In genomic region chr11:93287434-93287833, GRCh38 we compare ENCODE assay signal across 17 cellular contexts. TPM values are rescaled to one million over a fixed set of nuclear protein-coding genes. Genes with fewer than 3 reads are reported as not detected.
DNase-seq lines count a peak whose midpoint lies in the region; ATAC-seq and TF ChIP-seq lines count a peak whose summit lies in the region.
"Had no signal": no experiment of that assay in that cellular context is flagged by ENCODE, and none has a peak within 500 bp of the region (broad histone marks: within the 10 kb centered on the region; RNA-seq: fewer than 3 reads in every experiment).

No MANE protein-coding gene starts in this region.

- H3K9me3 ChIP-seq in body of pancreas = no peaks in the 10 kb centered on the region
- H3K9me3 ChIP-seq: BE2C, SJCRH30 had no signal

- intact Hi-C loops in body of pancreas (cut with DNase I) = no loop called here

- DNase-seq in Caki2 (ENCODE audit: low read depth) (peak; percentile 65), SHP77 treated with DMSO at 0.1 percent for 48 hours (lab: John Stamatoyannopoulos, UW) (peak; percentile 75), kidney epithelial cell (ENCODE audit: low read depth) (peak; percentile 26), body of pancreas (no peak), NCI-H2171 treated with DMSO at 0.1 percent for 48 hours (lab: John Stamatoyannopoulos, UW) (no peak)
- DNase-seq: BE2C; CD4-positive, CD25-positive, alpha-beta regulatory T cell; HFFc6; NCI-H526; NK-92 treated with Interleukin-12 subunit alpha and Interleukin-12 subunit beta, amount 100 ng/mL, for 24 hours; OCI-M1; SJCRH30 had no signal

- H3K36me3 ChIP-seq in kidney epithelial cell (ENCODE audit: control insufficient read depth, insufficient read depth, low read length) (no peaks in the 10 kb centered on the region), body of pancreas (replicated peaks in 1 of 2; ENCODE audit: insufficient read depth in 1 of 2, low read depth in 2 of 2) (no peaks in the 10 kb centered on the region)
- H3K36me3 ChIP-seq: BE2C, SJCRH30 had no signal

- TF ChIP-seq POLR2A in body of pancreas (IDR thresholded peaks at IDR 0.05) = no peak

- no peak overlapping the region for H3K4me3 ChIP-seq in kidney epithelial cell (ENCODE audit: low read depth, low read length)
- H3K4me3 ChIP-seq in body of pancreas = no peak overlapping the region
- H3K4me3 ChIP-seq: SJCRH30 had no signal

- H3K27me3 ChIP-seq in kidney epithelial cell (ENCODE audit: control insufficient read depth, insufficient read depth, low read length) (no peaks in the 10 kb centered on the region), body of pancreas (no peaks in the 10 kb centered on the region)
- H3K27me3 ChIP-seq: BE2C, SJCRH30 had no signal

- H3K4me1 ChIP-seq in body of pancreas = no peaks in the 10 kb centered on the region
- H3K4me1 ChIP-seq: SJCRH30 had no signal

- ATAC-seq in HG03159 (IDR thresholded peaks at IDR 0.05; ENCODE audit: unreplicated experiment) (peak; percentile 3), GM19328 (IDR thresholded peaks at IDR 0.05; ENCODE audit: unreplicated experiment) (no peak), body of pancreas (no peak)

- no peak overlapping the region for H3K27ac ChIP-seq in body of pancreas
- H3K27ac ChIP-seq: HL-60, KMS-11, SJCRH30 had no signal

- WGBS in body of pancreas, 2 donors = 84 to 94% methylated on average over 2 of the region's 2 CpGs

- in situ Hi-C loops in Caki2 (cut with HindIII; ENCODE audit: low pct_unique_long_range_greater_than_20kb, low sequenced_read_pairs) = no loop called here

- TF ChIP-seq CTCF in kidney epithelial cell (IDR thresholded peaks at IDR 0.05; ENCODE audit: insufficient read depth, low read length, poor library complexity, severe bottlenecking) (peak; percentile 15), body of pancreas (IDR thresholded peaks at IDR 0.05) (no peak)

RNA-seq across cellular contexts. Expression of gene DEUP1, which starts 43.1 kb away (rescaled TPM):
- total RNA-seq in Caki2 (2014; rRNA removed; shearing (Covaris generic); ENCODE audit: low replicate concordance) = not detected in 2 replicates
- total RNA-seq in kidney epithelial cell (0.41 TPM in 1 of 2 replicates, not detected in the other), body of pancreas (under 1 TPM in 1 of 2 donors, not detected in 1; 0.99 TPM)
- total RNA-seq: CD4-positive, CD25-positive, alpha-beta regulatory T cell; HFFc6; HT1080; SJCRH30 had no signal

Comparison
In these comparisons a context has a peak if more than half of its experiments do, and no peak if none do; other contexts are left out.
1. DNase-seq: peak in Caki2 (single experiment), SHP77 treated with DMSO at 0.1 percent for 48 hours (single experiment) and kidney epithelial cell (single experiment); none in body of pancreas (0 of 4) and NCI-H2171 treated with DMSO at 0.1 percent for 48 hours (single experiment).